ENCODE assay signal across 17 cellular contexts in genomic region chr5:138849439-138849838, GRCh38. TPM values are rescaled to one million over a fixed set of nuclear protein-coding genes. Genes with fewer than 3 reads are reported as not detected.
DNase-seq lines count a peak whose midpoint lies in the region; ATAC-seq and TF ChIP-seq lines count a peak whose summit lies in the region.
"Had no signal": no experiment of that assay in that cellular context is flagged by ENCODE, and none has a peak within 500 bp of the region (broad histone marks: within the 10 kb centered on the region; RNA-seq: fewer than 3 reads in every experiment).

No MANE protein-coding gene starts in this region.

- no peak overlapping the region for H3K27ac Mint-ChIP-seq in CD4-positive, CD25-positive, alpha-beta regulatory T cell
- H3K27ac Mint-ChIP-seq in GM23338 (peak overlapping the region; percentile 58; the same call in 1 of the 2 replicates), nephron (peak overlapping the region in 2 of 3 experiments; percentile 30 to 58)
- H3K27ac Mint-ChIP-seq: activated naive CD8-positive, alpha-beta T cell treated with anti-CD3 and anti-CD28 coated beads, Interleukin-2, amount 10 ng/mL, durations not matched to agents 7 days and 5 days had no signal

- peaks cover 90% of the 10 kb centered on the region for H3K79me2 ChIP-seq in GM23338 (replicated peaks; ENCODE audit: insufficient read depth)

- no peaks in the 10 kb centered on the region for H3K36me3 ChIP-seq in CD4-positive, CD25-positive, alpha-beta regulatory T cell (ENCODE audit: control insufficient read depth, insufficient read depth, low read length)
- H3K36me3 ChIP-seq in GM23338 (ENCODE audit: insufficient read depth), result no peaks in the 10 kb centered on the region
- H3K36me3 ChIP-seq: esophagus muscularis mucosa, sigmoid colon, SJCRH30 had no signal

- peaks cover 0 to 2% (median 0%) of the 10 kb centered on the region in 7 donors for H3K9me3 Mint-ChIP-seq in CD4-positive, CD25-positive, alpha-beta regulatory T cell
- no peaks in the 10 kb centered on the region for H3K9me3 Mint-ChIP-seq in GM23338
- no peaks in the 10 kb centered on the region for H3K9me3 Mint-ChIP-seq in nephron
- H3K9me3 Mint-ChIP-seq: activated naive CD8-positive, alpha-beta T cell treated with anti-CD3 and anti-CD28 coated beads, Interleukin-2, amount 10 ng/mL, durations not matched to agents 7 days and 5 days had no signal

- no peaks in the 10 kb centered on the region for H3K9me2 ChIP-seq in GM23338 (ENCODE audit: insufficient read depth)

- H3K4me3 Mint-ChIP-seq in CD4-positive, CD25-positive, alpha-beta regulatory T cell, result peak overlapping the region in 1 of 4 donors; percentile 8
- H3K4me3 Mint-ChIP-seq in GM23338 (no peak overlapping the region), nephron (no peak overlapping the region)
- H3K4me3 Mint-ChIP-seq: activated naive CD8-positive, alpha-beta T cell treated with anti-CD3 and anti-CD28 coated beads, Interleukin-2, amount 10 ng/mL, durations not matched to agents 7 days and 5 days had no signal

- H3K27ac ChIP-seq in CD4-positive, CD25-positive, alpha-beta regulatory T cell (ENCODE audit: insufficient read depth, low read length, poor library complexity, severe bottlenecking), result no peak overlapping the region
- no peak overlapping the region for H3K27ac ChIP-seq in GM23338 (ENCODE audit: low read depth)
- H3K27ac ChIP-seq: esophagus muscularis mucosa, KMS-11, sigmoid colon, SJCRH30 had no signal

- TF ChIP-seq CTCF in GM23338 (conservative IDR thresholded peaks at IDR 0.05; ENCODE audit: low read depth in 2 of 2) (no peak), nephron (IDR thresholded peaks at IDR 0.05; ENCODE audit: unreplicated experiment in 3 of 3) (no peak)

- H3K4me1 Mint-ChIP-seq in CD4-positive, CD25-positive, alpha-beta regulatory T cell, result peaks cover 19 to 40% (median 27%) of the 10 kb centered on the region in 4 donors
- H3K4me1 Mint-ChIP-seq in GM23338, result peaks cover 62% of the 10 kb centered on the region
- peaks cover 60% of the 10 kb centered on the region for H3K4me1 Mint-ChIP-seq in nephron

- H3K4me1 ChIP-seq in CD4-positive, CD25-positive, alpha-beta regulatory T cell (ENCODE audit: control insufficient read depth, insufficient read depth, low read length, poor library complexity, severe bottlenecking), result peaks cover 8% of the 10 kb centered on the region
- peaks cover 53% of the 10 kb centered on the region for H3K4me1 ChIP-seq in GM23338 (ENCODE audit: insufficient read depth)
- H3K4me1 ChIP-seq: SJCRH30 had no signal

- H3K36me3 Mint-ChIP-seq in CD4-positive, CD25-positive, alpha-beta regulatory T cell, result no peaks in the 10 kb centered on the region
- H3K36me3 Mint-ChIP-seq in GM23338 (ENCODE audit: low read depth) (no peaks in the 10 kb centered on the region), nephron (ENCODE audit: low read depth) (peaks cover 11% of the 10 kb centered on the region)
- H3K36me3 Mint-ChIP-seq: activated naive CD8-positive, alpha-beta T cell treated with anti-CD3 and anti-CD28 coated beads, Interleukin-2, amount 10 ng/mL, durations not matched to agents 7 days and 5 days had no signal

- ATAC-seq in CD4-positive, CD25-positive, alpha-beta regulatory T cell (ENCODE audit: low read depth in 2 of 2), result no peak
- ATAC-seq in GM23338, result no peak

- peaks cover 3% of the 10 kb centered on the region; the same call in 1 of the 2 replicates for H4K20me1 ChIP-seq in GM23338 (replicated peaks; ENCODE audit: insufficient read depth)

- peaks cover 4% of the 10 kb centered on the region for H3K27me3 Mint-ChIP-seq in CD4-positive, CD25-positive, alpha-beta regulatory T cell
- H3K27me3 Mint-ChIP-seq in GM23338 (ENCODE audit: insufficient read depth, low read depth, poor library complexity) (no peaks in the 10 kb centered on the region), nephron (ENCODE audit: low read depth) (no peaks in the 10 kb centered on the region)

- H3K4me2 ChIP-seq in GM23338, result peak overlapping the region; percentile 0; the same call in 1 of the 2 replicates
- H3K4me2 ChIP-seq: KMS-11 had no signal

- H3K9me3 ChIP-seq in CD4-positive, CD25-positive, alpha-beta regulatory T cell (ENCODE audit: control insufficient read depth in 2 of 2, low read length in 2 of 2), result no peaks in the 10 kb centered on the region
- H3K9me3 ChIP-seq: esophagus muscularis mucosa, sigmoid colon, SJCRH30 had no signal

- H3K27me3 ChIP-seq in CD4-positive, CD25-positive, alpha-beta regulatory T cell (ENCODE audit: control insufficient read depth, insufficient read depth, low read length), result no peaks in the 10 kb centered on the region
- no peaks in the 10 kb centered on the region for H3K27me3 ChIP-seq in GM23338 (ENCODE audit: insufficient read depth)
- H3K27me3 ChIP-seq: esophagus muscularis mucosa, sigmoid colon, SJCRH30 had no signal

- no peak overlapping the region for H2AFZ ChIP-seq in GM23338

- no peaks in the 10 kb centered on the region for H3F3A ChIP-seq in GM23338 (replicated peaks; ENCODE audit: low read depth)

- DNase-seq in CD4-positive, CD25-positive, alpha-beta regulatory T cell, result no peak
- no peak for DNase-seq in GM23338 (ENCODE audit: low spot score)
- peak; percentile 76 for DNase-seq in amniotic epithelial cell (ENCODE audit: low read depth)
- no peak for DNase-seq in NCI-H146 (lab: John Stamatoyannopoulos, UW)
- DNase-seq in NCI-H2227 treated with DMSO at 0.1 percent for 48 hours (lab: John Stamatoyannopoulos, UW), result no peak
- DNase-seq in glomerular visceral epithelial cell (ENCODE audit: extremely low spot score), result no peak
- DNase-seq in activated CD4-positive, alpha-beta T cell treated with anti-CD3 and anti-CD28 coated beads, Interleukin-2, amount 50 U/mL, for 4 hours, result no peak
- DNase-seq: activated naive CD8-positive, alpha-beta T cell treated with anti-CD3 and anti-CD28 coated beads, Interleukin-2, amount 10 ng/mL, durations not matched to agents 7 days and 5 days; hippocampal formation; NCI-H1417; sigmoid colon; SJCRH30; stimulated activated CD4-positive, alpha-beta T cell treated with anti-CD3 and anti-CD28 coated beads, Interleukin-4, amount 100 ng/mL, for 1 hour had no signal

- H3K4me3 ChIP-seq in CD4-positive, CD25-positive, alpha-beta regulatory T cell (ENCODE audit: low read depth, low read length), result peak overlapping the region; percentile 21
- H3K4me3 ChIP-seq in GM23338, result no peak overlapping the region
- H3K4me3 ChIP-seq: esophagus muscularis mucosa, sigmoid colon, SJCRH30 had no signal

TF ChIP-seq in GM23338, 12 proteins besides CTCF, POLR2A, EP300 and RAD21 (continues in another document):
- no peak for TF ChIP-seq REST (IDR thresholded peaks at IDR 0.05; ENCODE audit: unreplicated experiment)
- TF ChIP-seq STAT1 (IDR thresholded peaks at IDR 0.05; ENCODE audit: unreplicated experiment), result no peak
- no peak for TF ChIP-seq ZNF114 (CRISPR knock-in tag; IDR thresholded peaks at IDR 0.05)
- TF ChIP-seq JUNB (IDR thresholded peaks at IDR 0.05; ENCODE audit: unreplicated experiment), result no peak
- no peak for TF ChIP-seq EZH2 (IDR thresholded peaks at IDR 0.05; ENCODE audit: low read depth, unreplicated experiment)
- TF ChIP-seq NANOG (IDR thresholded peaks at IDR 0.05; ENCODE audit: borderline replicate concordance), result no peak
- no peak for TF ChIP-seq ETS1 (IDR thresholded peaks at IDR 0.05)
- TF ChIP-seq ZNF331 (CRISPR knock-in tag; IDR thresholded peaks at IDR 0.05; ENCODE audit: low read depth), result no peak
- TF ChIP-seq EZH2phosphoT487 (IDR thresholded peaks at IDR 0.05; ENCODE audit: unreplicated experiment), result no peak
- TF ChIP-seq CREB1 (CRISPR knock-in tag; IDR thresholded peaks at IDR 0.05; ENCODE audit: low read depth), result no peak

RNA-seq across cellular contexts. Expression of gene LRRTM2, which starts 25.7 kb away (rescaled TPM):
- total RNA-seq in CD4-positive, CD25-positive, alpha-beta regulatory T cell, result not detected
- under 1 TPM in 2 of 4 donors, not detected in 2; 0.07 to 0.11 TPM for polyA plus RNA-seq in CD4-positive, CD25-positive, alpha-beta regulatory T cell
- not detected in 2 replicates for total RNA-seq in GM23338 (2014; rRNA removed; shearing (Covaris generic))
- 0.89 and 1.5 TPM in 2 replicates for polyA plus RNA-seq in GM23338 (2016; fragmentation: Nextera tagmentation; extraction: Ambion mirVana)
- total RNA-seq: bronchial epithelial cell had no signal

Comparison
In these comparisons a context has a peak if more than half of its experiments do, and no peak if none do; other contexts are left out.
1. H3K27ac Mint-ChIP-seq: peak in GM23338 (single experiment) and nephron (2 of 3); none in CD4-positive, CD25-positive, alpha-beta regulatory T cell (0 of 3).